1 cellular context compared by ENCODE assay signal in the genomic region with DNA sequence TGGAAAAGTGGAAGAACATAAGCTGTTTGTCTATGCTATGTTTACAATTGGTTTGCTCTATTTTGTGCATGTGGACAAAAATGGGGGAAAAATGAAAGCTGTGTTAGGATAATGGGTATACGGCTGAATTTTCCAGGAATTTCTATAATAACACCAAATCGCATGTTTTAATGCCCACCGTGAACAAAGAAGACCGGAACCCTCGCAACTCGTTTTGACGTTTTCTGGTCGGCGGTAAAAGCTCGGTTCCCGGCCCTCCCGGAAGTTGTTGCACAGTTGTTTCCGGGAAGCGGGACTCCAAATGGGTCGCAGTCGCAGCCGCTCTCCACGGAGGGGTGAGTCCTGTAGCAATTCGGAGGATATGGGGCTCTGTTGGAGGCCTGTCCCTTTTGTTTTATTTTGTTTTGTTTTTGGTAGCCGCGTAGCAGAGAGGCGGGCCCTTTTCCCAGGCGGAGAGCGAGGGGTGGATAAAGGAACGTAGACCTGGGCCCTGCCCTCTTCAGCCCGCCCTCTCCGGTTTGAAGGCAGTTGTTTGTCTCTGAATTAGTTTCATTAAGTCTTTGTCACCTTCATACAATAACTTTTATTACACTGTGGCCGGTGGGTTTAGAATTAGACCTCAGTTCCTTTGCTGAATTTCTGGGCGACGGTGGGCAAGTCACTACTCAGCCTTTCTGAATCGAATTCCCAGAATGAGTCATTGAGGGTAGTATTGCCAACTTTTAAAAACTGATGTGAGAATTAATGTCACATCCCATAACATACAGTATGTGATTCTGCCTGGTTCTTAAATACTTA.
A peak's percentile ranks its signal among the peaks of the same experiment; 100 is the strongest.
TF ChIP-seq lines count a peak whose summit lies in the region.

A gene with protein sequence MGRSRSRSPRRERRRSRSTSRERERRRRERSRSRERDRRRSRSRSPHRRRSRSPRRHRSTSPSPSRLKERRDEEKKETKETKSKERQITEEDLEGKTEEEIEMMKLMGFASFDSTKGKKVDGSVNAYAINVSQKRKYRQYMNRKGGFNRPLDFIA (plus strand): TSS at position 273 of the 798 bp plus-strand sequence. CDS start 29 bp downstream, at position 302.

TF ChIP-seq in HepG2, 621 proteins besides CTCF, POLR2A, EP300 and RAD21 (continued from another document and continues in another):
- peak; percentile 91 for TF ChIP-seq MIXL1 (CRISPR knock-in tag; IDR thresholded peaks at IDR 0.05)
- peak; percentile 54 for TF ChIP-seq ATF7-NPFF (CRISPR knock-in tag; IDR thresholded peaks at IDR 0.05; ENCODE audit: low read depth)
- TF ChIP-seq ZNF124 (CRISPR knock-in tag; IDR thresholded peaks at IDR 0.05): peak; percentile 94; the same call in 1 of the 2 replicates
- TF ChIP-seq GABPB1 (CRISPR knock-in tag; IDR thresholded peaks at IDR 0.05): peak; percentile 97
- TF ChIP-seq, protein P1, sequence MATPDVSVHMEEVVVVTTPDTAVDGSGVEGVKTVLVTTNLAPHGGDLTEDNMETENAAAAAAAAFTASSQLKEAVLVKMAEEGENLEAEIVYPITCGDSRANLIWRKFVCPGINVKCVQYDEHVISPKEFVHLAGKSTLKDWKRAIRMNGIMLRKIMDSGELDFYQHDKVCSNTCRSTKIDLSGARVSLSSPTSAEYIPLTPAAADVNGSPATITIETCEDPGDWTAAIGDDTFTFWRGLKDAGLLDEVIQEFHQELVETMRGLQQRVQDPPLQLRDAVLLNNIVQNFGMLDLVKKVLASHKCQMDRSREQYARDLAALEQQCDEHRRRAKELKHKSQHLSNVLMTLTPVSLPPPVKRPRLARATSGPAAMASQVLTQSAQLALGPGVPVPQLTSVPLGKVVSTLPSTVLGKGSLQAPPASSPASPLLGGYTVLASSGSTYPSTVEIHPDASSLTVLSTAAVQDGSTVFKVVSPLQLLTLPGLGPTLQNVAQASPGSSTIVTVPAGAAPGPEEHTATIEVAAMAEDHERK (CRISPR knock-in tag; IDR thresholded peaks at IDR 0.05; ENCODE audit: low read depth): 0 out of 2 replicates have a peak, but pooled peaks have one; percentile 37
- no peak for TF ChIP-seq DPF2 (CRISPR knock-in tag; IDR thresholded peaks at IDR 0.05; ENCODE audit: borderline replicate concordance, low read depth)
- peak; percentile 72; the same call in 1 of the 2 replicates for TF ChIP-seq PPARG (CRISPR knock-in tag; conservative IDR thresholded peaks at IDR 0.05)
- peak; percentile 72; the same call in 1 of the 2 replicates for TF ChIP-seq HIVEP1 (CRISPR knock-in tag; IDR thresholded peaks at IDR 0.05)
- TF ChIP-seq, protein P2, sequence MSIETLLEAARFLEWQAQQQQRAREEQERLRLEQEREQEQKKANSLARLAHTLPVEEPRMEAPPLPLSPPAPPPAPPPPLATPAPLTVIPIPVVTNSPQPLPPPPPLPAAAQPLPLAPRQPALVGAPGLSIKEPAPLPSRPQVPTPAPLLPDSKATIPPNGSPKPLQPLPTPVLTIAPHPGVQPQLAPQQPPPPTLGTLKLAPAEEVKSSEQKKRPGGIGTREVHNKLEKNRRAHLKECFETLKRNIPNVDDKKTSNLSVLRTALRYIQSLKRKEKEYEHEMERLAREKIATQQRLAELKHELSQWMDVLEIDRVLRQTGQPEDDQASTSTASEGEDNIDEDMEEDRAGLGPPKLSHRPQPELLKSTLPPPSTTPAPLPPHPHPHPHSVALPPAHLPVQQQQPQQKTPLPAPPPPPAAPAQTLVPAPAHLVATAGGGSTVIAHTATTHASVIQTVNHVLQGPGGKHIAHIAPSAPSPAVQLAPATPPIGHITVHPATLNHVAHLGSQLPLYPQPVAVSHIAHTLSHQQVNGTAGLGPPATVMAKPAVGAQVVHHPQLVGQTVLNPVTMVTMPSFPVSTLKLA (IDR thresholded peaks at IDR 0.05): no peak
- TF ChIP-seq EED (CRISPR knock-in tag; IDR thresholded peaks at IDR 0.05): peak; percentile 90
- peak; percentile 66 for TF ChIP-seq TBX2 (CRISPR knock-in tag; IDR thresholded peaks at IDR 0.05; ENCODE audit: borderline replicate concordance)
- TF ChIP-seq, protein P3, sequence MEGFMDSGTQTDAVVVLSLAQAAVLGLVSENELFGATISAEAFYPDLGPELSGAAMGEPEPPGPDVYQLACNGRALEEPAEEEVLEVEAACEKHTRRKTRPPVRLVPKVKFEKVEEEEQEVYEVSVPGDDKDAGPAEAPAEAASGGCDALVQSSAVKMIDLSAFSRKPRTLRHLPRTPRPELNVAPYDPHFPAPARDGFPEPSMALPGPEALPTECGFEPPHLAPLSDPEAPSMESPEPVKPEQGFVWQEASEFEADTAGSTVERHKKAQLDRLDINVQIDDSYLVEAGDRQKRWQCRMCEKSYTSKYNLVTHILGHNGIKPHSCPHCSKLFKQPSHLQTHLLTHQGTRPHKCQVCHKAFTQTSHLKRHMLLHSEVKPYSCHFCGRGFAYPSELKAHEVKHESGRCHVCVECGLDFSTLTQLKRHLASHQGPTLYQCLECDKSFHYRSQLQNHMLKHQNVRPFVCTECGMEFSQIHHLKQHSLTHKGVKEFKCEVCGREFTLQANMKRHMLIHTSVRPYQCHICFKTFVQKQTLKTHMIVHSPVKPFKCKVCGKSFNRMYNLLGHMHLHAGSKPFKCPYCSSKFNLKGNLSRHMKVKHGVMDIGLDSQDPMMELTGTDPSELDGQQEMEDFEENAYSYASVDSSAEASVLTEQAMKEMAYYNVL (CRISPR knock-in tag; IDR thresholded peaks at IDR 0.05; ENCODE audit: borderline replicate concordance): peak; percentile 56; the same call in 1 of the 2 replicates
- 0 out of 2 replicates have a peak, but pooled peaks have one; percentile 42 for TF ChIP-seq CBFB (CRISPR knock-in tag; IDR thresholded peaks at IDR 0.05)
- TF ChIP-seq NFKBIZ (CRISPR knock-in tag; IDR thresholded peaks at IDR 0.05): peak; percentile 91
- TF ChIP-seq, protein P4, sequence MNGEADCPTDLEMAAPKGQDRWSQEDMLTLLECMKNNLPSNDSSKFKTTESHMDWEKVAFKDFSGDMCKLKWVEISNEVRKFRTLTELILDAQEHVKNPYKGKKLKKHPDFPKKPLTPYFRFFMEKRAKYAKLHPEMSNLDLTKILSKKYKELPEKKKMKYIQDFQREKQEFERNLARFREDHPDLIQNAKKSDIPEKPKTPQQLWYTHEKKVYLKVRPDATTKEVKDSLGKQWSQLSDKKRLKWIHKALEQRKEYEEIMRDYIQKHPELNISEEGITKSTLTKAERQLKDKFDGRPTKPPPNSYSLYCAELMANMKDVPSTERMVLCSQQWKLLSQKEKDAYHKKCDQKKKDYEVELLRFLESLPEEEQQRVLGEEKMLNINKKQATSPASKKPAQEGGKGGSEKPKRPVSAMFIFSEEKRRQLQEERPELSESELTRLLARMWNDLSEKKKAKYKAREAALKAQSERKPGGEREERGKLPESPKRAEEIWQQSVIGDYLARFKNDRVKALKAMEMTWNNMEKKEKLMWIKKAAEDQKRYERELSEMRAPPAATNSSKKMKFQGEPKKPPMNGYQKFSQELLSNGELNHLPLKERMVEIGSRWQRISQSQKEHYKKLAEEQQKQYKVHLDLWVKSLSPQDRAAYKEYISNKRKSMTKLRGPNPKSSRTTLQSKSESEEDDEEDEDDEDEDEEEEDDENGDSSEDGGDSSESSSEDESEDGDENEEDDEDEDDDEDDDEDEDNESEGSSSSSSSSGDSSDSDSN (CRISPR knock-in tag; IDR thresholded peaks at IDR 0.05): peak; percentile 41; the same call in 1 of the 2 replicates
- TF ChIP-seq, protein P5, sequence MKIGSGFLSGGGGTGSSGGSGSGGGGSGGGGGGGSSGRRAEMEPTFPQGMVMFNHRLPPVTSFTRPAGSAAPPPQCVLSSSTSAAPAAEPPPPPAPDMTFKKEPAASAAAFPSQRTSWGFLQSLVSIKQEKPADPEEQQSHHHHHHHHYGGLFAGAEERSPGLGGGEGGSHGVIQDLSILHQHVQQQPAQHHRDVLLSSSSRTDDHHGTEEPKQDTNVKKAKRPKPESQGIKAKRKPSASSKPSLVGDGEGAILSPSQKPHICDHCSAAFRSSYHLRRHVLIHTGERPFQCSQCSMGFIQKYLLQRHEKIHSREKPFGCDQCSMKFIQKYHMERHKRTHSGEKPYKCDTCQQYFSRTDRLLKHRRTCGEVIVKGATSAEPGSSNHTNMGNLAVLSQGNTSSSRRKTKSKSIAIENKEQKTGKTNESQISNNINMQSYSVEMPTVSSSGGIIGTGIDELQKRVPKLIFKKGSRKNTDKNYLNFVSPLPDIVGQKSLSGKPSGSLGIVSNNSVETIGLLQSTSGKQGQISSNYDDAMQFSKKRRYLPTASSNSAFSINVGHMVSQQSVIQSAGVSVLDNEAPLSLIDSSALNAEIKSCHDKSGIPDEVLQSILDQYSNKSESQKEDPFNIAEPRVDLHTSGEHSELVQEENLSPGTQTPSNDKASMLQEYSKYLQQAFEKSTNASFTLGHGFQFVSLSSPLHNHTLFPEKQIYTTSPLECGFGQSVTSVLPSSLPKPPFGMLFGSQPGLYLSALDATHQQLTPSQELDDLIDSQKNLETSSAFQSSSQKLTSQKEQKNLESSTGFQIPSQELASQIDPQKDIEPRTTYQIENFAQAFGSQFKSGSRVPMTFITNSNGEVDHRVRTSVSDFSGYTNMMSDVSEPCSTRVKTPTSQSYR (CRISPR knock-in tag; IDR thresholded peaks at IDR 0.05; ENCODE audit: borderline replicate concordance): peak; percentile 64; the same call in 1 of the 2 replicates
- TF ChIP-seq FOXJ3 (CRISPR knock-in tag; IDR thresholded peaks at IDR 0.05; ENCODE audit: borderline replicate concordance): peak; percentile 76; the same call in 1 of the 2 replicates
- TF ChIP-seq, protein P6, sequence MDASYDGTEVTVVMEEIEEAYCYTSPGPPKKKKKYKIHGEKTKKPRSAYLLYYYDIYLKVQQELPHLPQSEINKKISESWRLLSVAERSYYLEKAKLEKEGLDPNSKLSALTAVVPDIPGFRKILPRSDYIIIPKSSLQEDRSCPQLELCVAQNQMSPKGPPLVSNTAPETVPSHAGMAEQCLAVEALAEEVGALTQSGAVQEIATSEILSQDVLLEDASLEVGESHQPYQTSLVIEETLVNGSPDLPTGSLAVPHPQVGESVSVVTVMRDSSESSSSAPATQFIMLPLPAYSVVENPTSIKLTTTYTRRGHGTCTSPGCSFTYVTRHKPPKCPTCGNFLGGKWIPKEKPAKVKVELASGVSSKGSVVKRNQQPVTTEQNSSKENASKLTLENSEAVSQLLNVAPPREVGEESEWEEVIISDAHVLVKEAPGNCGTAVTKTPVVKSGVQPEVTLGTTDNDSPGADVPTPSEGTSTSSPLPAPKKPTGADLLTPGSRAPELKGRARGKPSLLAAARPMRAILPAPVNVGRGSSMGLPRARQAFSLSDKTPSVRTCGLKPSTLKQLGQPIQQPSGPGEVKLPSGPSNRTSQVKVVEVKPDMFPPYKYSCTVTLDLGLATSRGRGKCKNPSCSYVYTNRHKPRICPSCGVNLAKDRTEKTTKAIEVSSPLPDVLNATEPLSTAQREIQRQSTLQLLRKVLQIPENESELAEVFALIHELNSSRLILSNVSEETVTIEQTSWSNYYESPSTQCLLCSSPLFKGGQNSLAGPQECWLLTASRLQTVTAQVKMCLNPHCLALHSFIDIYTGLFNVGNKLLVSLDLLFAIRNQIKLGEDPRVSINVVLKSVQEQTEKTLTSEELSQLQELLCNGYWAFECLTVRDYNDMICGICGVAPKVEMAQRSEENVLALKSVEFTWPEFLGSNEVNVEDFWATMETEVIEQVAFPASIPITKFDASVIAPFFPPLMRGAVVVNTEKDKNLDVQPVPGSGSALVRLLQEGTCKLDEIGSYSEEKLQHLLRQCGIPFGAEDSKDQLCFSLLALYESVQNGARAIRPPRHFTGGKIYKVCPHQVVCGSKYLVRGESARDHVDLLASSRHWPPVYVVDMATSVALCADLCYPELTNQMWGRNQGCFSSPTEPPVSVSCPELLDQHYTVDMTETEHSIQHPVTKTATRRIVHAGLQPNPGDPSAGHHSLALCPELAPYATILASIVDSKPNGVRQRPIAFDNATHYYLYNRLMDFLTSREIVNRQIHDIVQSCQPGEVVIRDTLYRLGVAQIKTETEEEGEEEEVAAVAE (CRISPR knock-in tag; IDR thresholded peaks at IDR 0.05; ENCODE audit: borderline replicate concordance): peak; percentile 96
- peak; percentile 40; the same call in 1 of the 2 replicates for TF ChIP-seq SNAPC2 (CRISPR knock-in tag; IDR thresholded peaks at IDR 0.05)
- TF ChIP-seq, protein P7, sequence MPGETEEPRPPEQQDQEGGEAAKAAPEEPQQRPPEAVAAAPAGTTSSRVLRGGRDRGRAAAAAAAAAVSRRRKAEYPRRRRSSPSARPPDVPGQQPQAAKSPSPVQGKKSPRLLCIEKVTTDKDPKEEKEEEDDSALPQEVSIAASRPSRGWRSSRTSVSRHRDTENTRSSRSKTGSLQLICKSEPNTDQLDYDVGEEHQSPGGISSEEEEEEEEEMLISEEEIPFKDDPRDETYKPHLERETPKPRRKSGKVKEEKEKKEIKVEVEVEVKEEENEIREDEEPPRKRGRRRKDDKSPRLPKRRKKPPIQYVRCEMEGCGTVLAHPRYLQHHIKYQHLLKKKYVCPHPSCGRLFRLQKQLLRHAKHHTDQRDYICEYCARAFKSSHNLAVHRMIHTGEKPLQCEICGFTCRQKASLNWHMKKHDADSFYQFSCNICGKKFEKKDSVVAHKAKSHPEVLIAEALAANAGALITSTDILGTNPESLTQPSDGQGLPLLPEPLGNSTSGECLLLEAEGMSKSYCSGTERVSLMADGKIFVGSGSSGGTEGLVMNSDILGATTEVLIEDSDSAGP (CRISPR knock-in tag; IDR thresholded peaks at IDR 0.05; ENCODE audit: borderline replicate concordance): 0 out of 2 replicates have a peak, but pooled peaks have one; percentile 54
- peak; percentile 76 for TF ChIP-seq SOX5 (CRISPR knock-in tag; IDR thresholded peaks at IDR 0.05; ENCODE audit: borderline replicate concordance)
- TF ChIP-seq POLR2AphosphoS5 (IDR thresholded peaks at IDR 0.05; ENCODE audit: low read depth, low read length): peak; percentile 93
- TF ChIP-seq MXD4 (CRISPR knock-in tag; IDR thresholded peaks at IDR 0.05): peak; percentile 95
- TF ChIP-seq TAF15 (IDR thresholded peaks at IDR 0.05; ENCODE audit: low read depth, low read length, poor library complexity, severe bottlenecking): no peak
- TF ChIP-seq NCOA1 (CRISPR knock-in tag; IDR thresholded peaks at IDR 0.05): 0 out of 2 replicates have a peak, but pooled peaks have one; percentile 65
- no peak; the same call in 1 of the 2 replicates for TF ChIP-seq CAMTA2 (CRISPR knock-in tag; IDR thresholded peaks at IDR 0.05; ENCODE audit: borderline replicate concordance)
- TF ChIP-seq ZNF343 (CRISPR knock-in tag; IDR thresholded peaks at IDR 0.05): no peak
- peak; percentile 92; the same call in 1 of the 2 replicates for TF ChIP-seq ZNF350 (CRISPR knock-in tag; IDR thresholded peaks at IDR 0.05; ENCODE audit: borderline replicate concordance, low read depth)
- TF ChIP-seq RCOR2 (CRISPR knock-in tag; IDR thresholded peaks at IDR 0.05): peak; percentile 26; the same call in 1 of the 2 replicates
- TF ChIP-seq, protein P8, sequence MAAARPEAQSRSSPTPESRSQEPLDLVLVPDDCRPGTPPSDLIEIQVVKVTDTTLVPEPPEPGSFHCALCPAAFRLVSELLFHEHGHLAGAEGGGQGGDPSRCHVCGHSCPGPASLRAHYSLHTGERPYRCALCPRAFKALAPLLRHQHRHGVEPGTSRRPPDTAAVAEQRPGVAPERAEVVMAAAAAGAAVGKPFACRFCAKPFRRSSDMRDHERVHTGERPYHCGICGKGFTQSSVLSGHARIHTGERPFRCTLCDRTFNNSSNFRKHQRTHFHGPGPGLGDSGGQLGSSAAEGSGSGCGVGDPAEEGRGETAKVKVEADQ (CRISPR knock-in tag; IDR thresholded peaks at IDR 0.05; ENCODE audit: borderline replicate concordance): peak; percentile 58; the same call in 1 of the 2 replicates
- TF ChIP-seq, protein P9, sequence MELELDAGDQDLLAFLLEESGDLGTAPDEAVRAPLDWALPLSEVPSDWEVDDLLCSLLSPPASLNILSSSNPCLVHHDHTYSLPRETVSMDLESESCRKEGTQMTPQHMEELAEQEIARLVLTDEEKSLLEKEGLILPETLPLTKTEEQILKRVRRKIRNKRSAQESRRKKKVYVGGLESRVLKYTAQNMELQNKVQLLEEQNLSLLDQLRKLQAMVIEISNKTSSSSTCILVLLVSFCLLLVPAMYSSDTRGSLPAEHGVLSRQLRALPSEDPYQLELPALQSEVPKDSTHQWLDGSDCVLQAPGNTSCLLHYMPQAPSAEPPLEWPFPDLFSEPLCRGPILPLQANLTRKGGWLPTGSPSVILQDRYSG (CRISPR knock-in tag; IDR thresholded peaks at IDR 0.05): peak; percentile 95
- no peak for TF ChIP-seq TCF12 (IDR thresholded peaks at IDR 0.05)
- TF ChIP-seq TCF12 (CRISPR knock-in tag; IDR thresholded peaks at IDR 0.05): no peak
